In genomic region chr7:98870071-98870651, GRCh38 we compare ENCODE assay signal across 8 cellular contexts. TPM values are rescaled to one million over a fixed set of nuclear protein-coding genes. Genes with fewer than 3 reads are reported as not detected.
DNase-seq lines count a peak whose midpoint lies in the region; ATAC-seq and TF ChIP-seq lines count a peak whose summit lies in the region.

No MANE protein-coding gene starts in this region.

- CTCF ChIA-PET in Caco-2 (lab: Charles Lee), result no interaction called here

- DNase-seq in ACHN (peak; percentile 82), SJSA1 (ENCODE audit: low read depth in 1 of 2, low spot score in 2 of 2) (peak; percentile 33 to 82), heart right ventricle (peak; percentile 38 to 39), sciatic nerve (ENCODE audit: low spot score) (peak; percentile 69), Caco-2 (no peak)

- peaks cover 6% of the 10 kb centered on the region for H3K27me3 Mint-ChIP-seq in activated naive CD4-positive, alpha-beta T cell treated with anti-CD3 and anti-CD28 coated beads, Interleukin-2, amount 50 U/mL, for 24 hours
- no peaks in the 10 kb centered on the region for H3K27me3 Mint-ChIP-seq in Caco-2 (ENCODE audit: insufficient read depth, unreplicated experiment)

- POLR2A ChIA-PET in Caco-2 (lab: Charles Lee), result no interaction called here

- H3K27ac Mint-ChIP-seq in activated naive CD4-positive, alpha-beta T cell treated with anti-CD3 and anti-CD28 coated beads, Interleukin-2, amount 50 U/mL, for 24 hours, result no peak overlapping the region
- no peak overlapping the region for H3K27ac Mint-ChIP-seq in Caco-2 (ENCODE audit: unreplicated experiment)

- H3K36me3 ChIP-seq in SJSA1 (no peaks in the 10 kb centered on the region), heart right ventricle (no peaks in the 10 kb centered on the region), Caco-2 (ENCODE audit: control insufficient read depth, insufficient read depth, low read length) (no peaks in the 10 kb centered on the region)

- H3K4me3 ChIP-seq in SJSA1 (peak overlapping the region; percentile 43), heart right ventricle (peak overlapping the region in 9 of 10 donors; percentile 25 to 49 (median 39)), Caco-2 (ENCODE audit: low read depth, low read length) (no peak overlapping the region)

- in situ Hi-C loops in ACHN (cut with HindIII; ENCODE audit: low pct_ligation_motif_present, low pct_unique_long_range_greater_than_20kb, low sequenced_read_pairs), result no loop called here

- peaks cover 24% of the 10 kb centered on the region for H3K4me1 ChIP-seq in SJSA1 (replicated peaks)
- H3K4me1 ChIP-seq in heart right ventricle, result peaks cover 0 to 23% (median 10%) of the 10 kb centered on the region in 9 donors
- H3K4me1 ChIP-seq in Caco-2, result peaks cover 7% of the 10 kb centered on the region

- H3K27me3 ChIP-seq in SJSA1 (replicated peaks), result no peaks in the 10 kb centered on the region
- H3K27me3 ChIP-seq in heart right ventricle, result peaks cover 0 to 54% (median 40%) of the 10 kb centered on the region in 7 donors
- H3K27me3 ChIP-seq in Caco-2 (replicated peaks; ENCODE audit: control insufficient read depth, insufficient read depth, low read length), result no peaks in the 10 kb centered on the region

- BruUV-seq in Caco-2 (replicated peaks; lab: Mats Ljungman, UMichigan), result no TSS peak

- intact Hi-C loops in heart right ventricle (cut with DNase I), result no loop called here
- intact Hi-C loops in sciatic nerve (cut with DNase I), result no loop called here
- intact Hi-C loops in Caco-2 (cut with micrococcal nuclease; ENCODE audit: unreplicated experiment), result no loop called here

- H3K4me1 Mint-ChIP-seq in activated naive CD4-positive, alpha-beta T cell treated with anti-CD3 and anti-CD28 coated beads, Interleukin-2, amount 50 U/mL, for 24 hours, result peaks cover 4% of the 10 kb centered on the region
- no peaks in the 10 kb centered on the region for H3K4me1 Mint-ChIP-seq in Caco-2 (ENCODE audit: low read depth, unreplicated experiment)

- H3K36me3 Mint-ChIP-seq in activated naive CD4-positive, alpha-beta T cell treated with anti-CD3 and anti-CD28 coated beads, Interleukin-2, amount 50 U/mL, for 24 hours, result no peaks in the 10 kb centered on the region
- no peaks in the 10 kb centered on the region for H3K36me3 Mint-ChIP-seq in Caco-2 (ENCODE audit: insufficient read depth, unreplicated experiment)

- H3K9me3 ChIP-seq in SJSA1 (replicated peaks), result no peaks in the 10 kb centered on the region; the same call in 1 of the 2 replicates
- H3K9me3 ChIP-seq in heart right ventricle, result no peaks in the 10 kb centered on the region
- H3K9me3 ChIP-seq in Caco-2, result no peaks in the 10 kb centered on the region

- H3K9me3 Mint-ChIP-seq in activated naive CD4-positive, alpha-beta T cell treated with anti-CD3 and anti-CD28 coated beads, Interleukin-2, amount 50 U/mL, for 24 hours, result no peaks in the 10 kb centered on the region
- H3K9me3 Mint-ChIP-seq in Caco-2 (ENCODE audit: unreplicated experiment), result no peaks in the 10 kb centered on the region

- H3K27ac ChIP-seq in SJSA1, result no peak overlapping the region
- no peak overlapping the region for H3K27ac ChIP-seq in heart right ventricle

- TF ChIP-seq CTCF in heart right ventricle (IDR thresholded peaks at IDR 0.05), result no peak
- TF ChIP-seq CTCF in Caco-2 (IDR thresholded peaks at IDR 0.05; ENCODE audit: insufficient read depth in 1 of 2, low read depth in 1 of 2, low read length in 1 of 2, severe bottlenecking in 1 of 2, unreplicated experiment in 1 of 2), result no peak

- 1 to 2% methylated on average over 34 to 44 of the region's 44 CpGs for WGBS in heart right ventricle, 2 donors

- peak; percentile 67 for ATAC-seq in GM18867 (IDR thresholded peaks at IDR 0.05; ENCODE audit: unreplicated experiment)
- peak; percentile 82 for ATAC-seq in HG03432 (IDR thresholded peaks at IDR 0.05; ENCODE audit: unreplicated experiment)
- ATAC-seq in heart right ventricle, result peak in 6 of 8 donors; percentile 32 to 58 (median 46)
- peak; percentile 40 for ATAC-seq in sciatic nerve

- H3K4me3 Mint-ChIP-seq in activated naive CD4-positive, alpha-beta T cell treated with anti-CD3 and anti-CD28 coated beads, Interleukin-2, amount 50 U/mL, for 24 hours, result peak overlapping the region; percentile 74
- H3K4me3 Mint-ChIP-seq in Caco-2 (ENCODE audit: unreplicated experiment), result no peak overlapping the region

RNA-seq across cellular contexts. Expression of gene TMEM130, which starts 0.3 kb away (rescaled TPM):
- total RNA-seq in SJSA1 (2014; rRNA removed; shearing (Covaris generic)), result 0.72 and 1.1 TPM in 2 replicates
- total RNA-seq in heart right ventricle, result 1 to 10 TPM in 1 of 10 donors, under 1 TPM in 1, not detected in 8; 0.29 to 1.5 TPM
- polyA plus RNA-seq in heart right ventricle, result under 1 TPM; 0.12 to 0.22 TPM
- 5.7 TPM for total RNA-seq in sciatic nerve
- total RNA-seq in Caco-2 (2022), result not detected in 2 replicates

RNA-seq across cellular contexts. Expression of gene TRRAP, which starts 8.2 kb away (rescaled TPM):
- 5.6 and 12.7 TPM in 2 replicates for total RNA-seq in SJSA1 (2014; rRNA removed; shearing (Covaris generic))
- 10 to 100 TPM; 14.6 to 25.1 (median 22.7) TPM for total RNA-seq in heart right ventricle
- 10 to 100 TPM in 1 of 2 donors, 1 to 10 TPM in 1; 4.8 to 12.7 TPM for polyA plus RNA-seq in heart right ventricle
- total RNA-seq in sciatic nerve, result 50.6 TPM
- 51.6 and 55.4 TPM in 2 replicates for total RNA-seq in Caco-2 (2022)

Comparison
In these comparisons a context has a peak if more than half of its experiments do, and no peak if none do; other contexts are left out.
1. DNase-seq: peak in ACHN (single experiment), SJSA1 (2 of 2), heart right ventricle (2 of 2) and sciatic nerve (single experiment); none in Caco-2 (0 of 2).
2. Peak in every context shown above with its lines, with median percentiles within 50 percentile points of each other: ATAC-seq.